18 cellular contexts compared by ENCODE assay signal in the genomic region with DNA sequence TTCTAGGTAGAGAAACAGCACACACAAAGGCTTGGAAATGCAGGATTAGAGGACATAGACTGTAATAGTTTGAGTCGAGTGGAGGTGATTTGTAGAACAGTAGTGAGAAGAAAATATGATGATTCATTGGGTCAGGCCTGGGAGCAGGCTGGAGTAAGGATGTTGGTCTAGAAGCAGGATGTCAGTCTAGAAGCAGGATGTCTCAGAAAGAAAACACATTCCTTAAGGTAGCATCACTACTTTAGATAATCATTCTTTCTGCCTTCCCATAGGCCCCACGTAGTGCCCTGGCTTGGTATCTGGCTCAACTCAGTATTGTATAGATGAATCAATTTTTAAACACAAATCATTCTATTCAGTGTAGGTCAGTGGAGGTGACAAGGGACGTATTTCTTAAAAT. TPM values are rescaled to one million over a fixed set of nuclear protein-coding genes. Genes with fewer than 3 reads are reported as not detected.
DNase-seq lines count a peak whose midpoint lies in the region; ATAC-seq and TF ChIP-seq lines count a peak whose summit lies in the region.
"Had no signal": no experiment of that assay in that cellular context is flagged by ENCODE, and none has a peak within 500 bp of the region (broad histone marks: within the 10 kb centered on the region; RNA-seq: fewer than 3 reads in every experiment).

No MANE protein-coding gene starts in this region.

- WGBS in IMR-90 (ENCODE audit: extremely low coverage in 2 of 2, insufficient read length in 1 of 2), 2 experiments: 17% methylated on average over 1 of the region's 3 CpGs; no CpG with 5 or more reads in 1 of the 2 experiments

- CTCF ChIA-PET in IMR-90 (lab: Yijun Ruan, JAX): no interaction called here

- H3K23ac ChIP-seq in IMR-90 (ENCODE audit: low read depth, low read length): no peak overlapping the region

- no peak for TF ChIP-seq POLR2A in IMR-90 (IDR thresholded peaks at IDR 0.05; ENCODE audit: low read depth, low read length)

- no peak for TF ChIP-seq CTCF in IMR-90 (conservative IDR thresholded peaks at IDR 0.05; ENCODE audit: low read depth, low read length)
- TF ChIP-seq CTCF in brain microvascular endothelial cell (IDR thresholded peaks at IDR 0.05; ENCODE audit: low read depth, low read length, missing control alignments): no peak

- dilution Hi-C loops in IMR-90 (cut with HindIII; ENCODE audit: low sequenced_read_pairs, unreplicated experiment): no loop called here

- no peak overlapping the region for H3K4ac ChIP-seq in IMR-90 (ENCODE audit: low read depth, low read length)

- no peaks in the 10 kb centered on the region for H3K9me3 ChIP-seq in IMR-90 (ENCODE audit: control insufficient read depth, insufficient read depth, low read length)
- no peaks in the 10 kb centered on the region for H3K9me3 ChIP-seq in HAP-1

- TF ChIP-seq RAD21 in IMR-90 (IDR thresholded peaks at IDR 0.05; ENCODE audit: low read length): no peak

- no peaks in the 10 kb centered on the region for H3K79me1 ChIP-seq in IMR-90 (ENCODE audit: low read depth in 1 of 2, low read length in 2 of 2)

- no peaks in the 10 kb centered on the region for H3K9me1 ChIP-seq in IMR-90 (ENCODE audit: insufficient read depth, low read length)

- H3K4me3 ChIP-seq in IMR-90 (ENCODE audit: insufficient read depth, low read depth, low read length): no peak overlapping the region
- H3K4me3 ChIP-seq in brain microvascular endothelial cell (ENCODE audit: low read depth, low read length): no peak overlapping the region
- H3K4me3 ChIP-seq in HAP-1: no peak overlapping the region
- H3K4me3 ChIP-seq: PC-9 had no signal

- H3K4me1 ChIP-seq in IMR-90 (ENCODE audit: control insufficient read depth, insufficient read depth, low read length) (no peaks in the 10 kb centered on the region), HAP-1 (no peaks in the 10 kb centered on the region)

- no peak overlapping the region for H2BK120ac ChIP-seq in IMR-90 (ENCODE audit: low read depth, low read length)

- no peak overlapping the region for H2BK20ac ChIP-seq in IMR-90 (ENCODE audit: low read depth, low read length)

- POLR2A ChIA-PET in IMR-90 (lab: Charles Lee; ENCODE audit: unreplicated experiment): no interaction called here

- H3K27me3 ChIP-seq in IMR-90 (ENCODE audit: control insufficient read depth, insufficient read depth, low read length) (no peaks in the 10 kb centered on the region), brain microvascular endothelial cell (replicated peaks) (no peaks in the 10 kb centered on the region), HAP-1 (ENCODE audit: low read depth) (no peaks in the 10 kb centered on the region)

- no peak overlapping the region for H4K91ac ChIP-seq in IMR-90 (ENCODE audit: insufficient read depth, low read depth, low read length)

- no peak overlapping the region for H2AK5ac ChIP-seq in IMR-90 (ENCODE audit: low read depth, low read length)

- no peaks in the 10 kb centered on the region for H3K36me3 ChIP-seq in IMR-90 (ENCODE audit: control insufficient read depth, insufficient read depth, low read length)
- H3K36me3 ChIP-seq in brain microvascular endothelial cell (replicated peaks): no peaks in the 10 kb centered on the region
- no peaks in the 10 kb centered on the region for H3K36me3 ChIP-seq in HAP-1 (replicated peaks)

- intact Hi-C loops in IMR-90 (cut with micrococcal nuclease): no loop called here

- H3K14ac ChIP-seq in IMR-90 (replicated peaks; ENCODE audit: low read depth, low read length): no peak overlapping the region

- no peak overlapping the region for H3K4me2 ChIP-seq in IMR-90 (ENCODE audit: low read depth, low read length)
- H3K4me2 ChIP-seq: PC-9 had no signal

- H2BK15ac ChIP-seq in IMR-90 (ENCODE audit: low read depth, low read length): no peak overlapping the region

- no peak overlapping the region for H4K8ac ChIP-seq in IMR-90 (ENCODE audit: low read depth in 2 of 2, low read length in 2 of 2)

- H4K20me1 ChIP-seq in IMR-90 (ENCODE audit: insufficient read depth, low read length): no peaks in the 10 kb centered on the region

- no peak overlapping the region for H2AK9ac ChIP-seq in IMR-90 (replicated peaks; ENCODE audit: low read depth, low read length, poor library complexity)

- no peak overlapping the region for H2AFZ ChIP-seq in IMR-90 (replicated peaks; ENCODE audit: low read length, poor library complexity)
- H2AFZ ChIP-seq: PC-9 had no signal

- H3K27ac ChIP-seq in IMR-90 (ENCODE audit: insufficient read depth, low read length) (no peak overlapping the region), brain microvascular endothelial cell (peak overlapping the region; percentile 69)
- H3K27ac ChIP-seq: PC-9 had no signal

- no peak overlapping the region for H4K5ac ChIP-seq in IMR-90 (ENCODE audit: low read depth, low read length)

- no peak overlapping the region for H3K18ac ChIP-seq in IMR-90 (ENCODE audit: low read depth, low read length)

- H2BK5ac ChIP-seq in IMR-90 (ENCODE audit: low read depth, low read length, poor library complexity, severe bottlenecking): no peak overlapping the region

- H3K9ac ChIP-seq in IMR-90 (ENCODE audit: low read depth, low read length): no peak overlapping the region

- in situ Hi-C loops in IMR-90 (cut with MboI; ENCODE audit: low sequenced_read_pairs): no loop called here
- in situ Hi-C loops in brain microvascular endothelial cell (cut with HindIII; ENCODE audit: low pct_ligation_motif_present, low sequenced_read_pairs): no loop called here
- in situ Hi-C loops in HAP-1 (cut with MboI; ENCODE audit: low sequenced_read_pairs): no loop called here

- ATAC-seq in IMR-90 (ENCODE audit: low read depth): peak; percentile 70
- ATAC-seq: Right ventricle myocardium inferior had no signal

- no TSS peak for BruUV-seq in IMR-90 (replicated peaks; lab: Mats Ljungman, UMichigan)

- no peak overlapping the region for H3K56ac ChIP-seq in IMR-90 (ENCODE audit: extremely low read depth, insufficient read depth, low read length)

- DNase-seq in ELR (ENCODE audit: low read depth) (peak; percentile 28), IMR-90 (peak; percentile 74), brain microvascular endothelial cell (peak; percentile 76), kidney tubule cell (ENCODE audit: low spot score) (peak; percentile 61), HAP-1 (ENCODE audit: low spot score in 2 of 2) (no peak), HuH-7 (ENCODE audit: low spot score) (no peak)
- no peak for DNase-seq in stimulated activated CD4-positive, alpha-beta T cell treated with anti-CD3 and anti-CD28 coated beads, Interleukin-2, amount 100 ng/mL, for 48 hours
- DNase-seq: Calu3; CD4-positive, alpha-beta memory T cell; GOT3; NCI-H1436 treated with DMSO at 0.1 percent for 48 hours; NCI-H2081; NCI-H510A treated with DMSO at 0.1 percent for 48 hours; NCI-H82; PC-9 had no signal

TF ChIP-seq in IMR-90, 13 proteins besides CTCF, POLR2A, EP300 and RAD21:
- TF ChIP-seq NFE2L2 (IDR thresholded peaks at IDR 0.05; ENCODE audit: low read depth, low read length): no peak
- TF ChIP-seq, protein P1, sequence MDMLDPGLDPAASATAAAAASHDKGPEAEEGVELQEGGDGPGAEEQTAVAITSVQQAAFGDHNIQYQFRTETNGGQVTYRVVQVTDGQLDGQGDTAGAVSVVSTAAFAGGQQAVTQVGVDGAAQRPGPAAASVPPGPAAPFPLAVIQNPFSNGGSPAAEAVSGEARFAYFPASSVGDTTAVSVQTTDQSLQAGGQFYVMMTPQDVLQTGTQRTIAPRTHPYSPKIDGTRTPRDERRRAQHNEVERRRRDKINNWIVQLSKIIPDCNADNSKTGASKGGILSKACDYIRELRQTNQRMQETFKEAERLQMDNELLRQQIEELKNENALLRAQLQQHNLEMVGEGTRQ (IDR thresholded peaks at IDR 0.05; ENCODE audit: low read depth, low read length): no peak
- TF ChIP-seq MXI1 (IDR thresholded peaks at IDR 0.05; ENCODE audit: borderline replicate concordance, low read depth, low read length): no peak
- TF ChIP-seq CEBPB (IDR thresholded peaks at IDR 0.05; ENCODE audit: low read depth, low read length): no peak
- TF ChIP-seq ELK1 (IDR thresholded peaks at IDR 0.05; ENCODE audit: borderline replicate concordance, low read depth, low read length): no peak
- no peak for TF ChIP-seq RCOR1 (IDR thresholded peaks at IDR 0.05; ENCODE audit: insufficient replicate concordance, low read length)
- no peak for TF ChIP-seq MAFK (IDR thresholded peaks at IDR 0.05; ENCODE audit: low read depth, low read length)
- no peak for TF ChIP-seq FOS (IDR thresholded peaks at IDR 0.05; ENCODE audit: low read depth, low read length)
- no peak for TF ChIP-seq CHD1 (IDR thresholded peaks at IDR 0.05; ENCODE audit: low read depth, low read length)
- no peak for TF ChIP-seq MAZ (IDR thresholded peaks at IDR 0.05; ENCODE audit: borderline replicate concordance, low read depth, low read length)
- no peak for TF ChIP-seq BHLHE40 (IDR thresholded peaks at IDR 0.05; ENCODE audit: low read depth, low read length)
- TF ChIP-seq RFX5 (IDR thresholded peaks at IDR 0.05; ENCODE audit: low read depth, low read length): no peak
- TF ChIP-seq SMC3 (IDR thresholded peaks at IDR 0.05; ENCODE audit: low read depth, low read length): no peak

RNA-seq across cellular contexts. Expression of gene DACH2, which starts 11.2 kb away (rescaled TPM):
- total RNA-seq in IMR-90 (2012; rRNA removed): 3.8 and 4.4 TPM in 2 replicates
- polyA plus RNA-seq in IMR-90 (2012; rRNA removed): 2.2 and 2.8 TPM in 2 replicates
- polyA plus RNA-seq in IMR-90 (2012; cell fraction: cytosol; rRNA removed): 1.0 and 1.2 TPM in 2 replicates
- 1.7 and 4.8 TPM in 2 replicates for polyA plus RNA-seq in IMR-90 (2012; cell fraction: nucleus; rRNA removed; ENCODE audit: low replicate concordance)
- total RNA-seq: Calu3; CD4-positive, alpha-beta memory T cell; HT-29; PC-9; Right ventricle myocardium inferior had no signal
- polyA plus RNA-seq: BJ; CD4-positive, alpha-beta memory T cell had no signal

Comparison
In these comparisons a context has a peak if more than half of its experiments do, and no peak if none do; other contexts are left out.
1. DNase-seq: peak in ELR (single experiment), IMR-90 (single experiment), brain microvascular endothelial cell (single experiment) and kidney tubule cell (single experiment); none in HAP-1 (0 of 2), HuH-7 (single experiment) and stimulated activated CD4-positive, alpha-beta T cell treated with anti-CD3 and anti-CD28 coated beads, Interleukin-2, amount 100 ng/mL, for 48 hours (0 of 2).